Comparison of ENCODE assay signal across 17 cellular contexts in genomic region chr14:88411039-88411438, GRCh38.
"Had no signal": no experiment of that assay in that cellular context is flagged by ENCODE, and none has a peak within 500 bp of the region (broad histone marks: within the 10 kb centered on the region; RNA-seq: fewer than 3 reads in every experiment).

No MANE protein-coding gene starts in this region.

- H3K36me3 ChIP-seq: adrenal gland, prostate gland had no signal

- H3K27ac ChIP-seq: adrenal gland, gastrocnemius medialis, heart left ventricle, prostate gland, transverse colon had no signal

- DNase-seq: activated naive CD4-positive, alpha-beta T cell treated with anti-CD3 and anti-CD28 coated beads, Interleukin-2, amount 50 U/mL, for 16 hours; activated T-cell treated with anti-CD3 and anti-CD28 coated beads, Interleukin-2, amount 50 U/mL, for 24 hours; adrenal gland; erythroblast; gastrocnemius medialis; heart left ventricle; midbrain; small intestine; stimulated activated CD4-positive, alpha-beta T cell treated with anti-CD3 and anti-CD28 coated beads, Interleukin-4, amount 100 ng/mL, for 4 hours; stimulated activated CD8-positive, alpha-beta memory T cell treated with anti-CD3 and anti-CD28 coated beads, Interleukin-4, amount 100 ng/mL, for 48 hours; stimulated activated naive CD4-positive, alpha-beta T cell treated with Interleukin-2 at 50 U/mL for 16 hours; transverse colon had no signal

- H3K9me3 ChIP-seq: gastrocnemius medialis, prostate gland had no signal

- H3K4me3 ChIP-seq: adrenal gland, gastrocnemius medialis, heart left ventricle, lung, prostate gland, transverse colon had no signal

- H3K4me1 ChIP-seq: adrenal gland, gastrocnemius medialis, heart left ventricle, prostate gland, transverse colon had no signal

- H3K27me3 Mint-ChIP-seq: activated T-cell treated with anti-CD3 and anti-CD28 coated beads, Interleukin-2, amount 50 U/mL, for 24 hours had no signal

- H3K4me1 Mint-ChIP-seq: neural crest cell had no signal

- H3K27ac Mint-ChIP-seq: activated T-cell treated with anti-CD3 and anti-CD28 coated beads, Interleukin-2, amount 50 U/mL, for 24 hours had no signal

- H3K4me3 Mint-ChIP-seq: activated T-cell treated with anti-CD3 and anti-CD28 coated beads, Interleukin-2, amount 50 U/mL, for 24 hours; neural crest cell had no signal

- ATAC-seq: gastrocnemius medialis, heart left ventricle, left colon, right cardiac atrium had no signal

- H3K27me3 ChIP-seq: adrenal gland, gastrocnemius medialis, heart left ventricle, transverse colon had no signal
